29 cellular contexts compared by ENCODE assay signal in genomic region chr2:138042311-138042710, GRCh38.
"Had no signal": no experiment of that assay in that cellular context is flagged by ENCODE, and none has a peak within 500 bp of the region (broad histone marks: within the 10 kb centered on the region; RNA-seq: fewer than 3 reads in every experiment).

No MANE protein-coding gene starts in this region.

- ATAC-seq: activated CD4-positive, alpha-beta T cell treated with anti-CD3 and anti-CD28 coated beads for 36 hours; activated CD4-positive, CD25-positive, alpha-beta regulatory T cell treated with anti-CD3 and anti-CD28 coated beads, Interleukin-2, amount 50 U/mL, for 24 hours; activated CD8-positive, alpha-beta memory T cell treated with anti-CD3 and anti-CD28 coated beads, Interleukin-2, amount 10 ng/mL, durations not matched to agents 7 days and 5 days; activated CD8-positive, alpha-beta T cell treated with anti-CD3 and anti-CD28 coated beads, Interleukin-2, amount 10 ng/mL, durations not matched to agents 7 days and 5 days; activated naive CD8-positive, alpha-beta T cell treated with anti-CD3 and anti-CD28 coated beads, Interleukin-2, amount 50 U/mL, for 24 hours; WTC11 had no signal

- DNase-seq: activated CD4-positive, alpha-beta memory T cell treated with anti-CD3 and anti-CD28 coated beads, Interleukin-2, amount 10 ng/mL, durations not matched to agents 7 days and 5 days; activated CD4-positive, alpha-beta T cell treated with anti-CD3 and anti-CD28 coated beads for 1 hour; activated CD4-positive, alpha-beta T cell treated with anti-CD3 and anti-CD28 coated beads for 36 hours; activated CD4-positive, alpha-beta T cell treated with anti-CD3 and anti-CD28 coated beads for 48 hours; activated CD4-positive, alpha-beta T cell treated with anti-CD3 and anti-CD28 coated beads, Interleukin-2, amount 10 ng/mL, durations not matched to agents 7 days and 5 days; activated CD4-positive, alpha-beta T cell treated with anti-CD3 and anti-CD28 coated beads, Interleukin-2, amount 50 U/mL, for 48 hours; activated CD4-positive, CD25-positive, alpha-beta regulatory T cell; activated CD8-positive, alpha-beta memory T cell treated with anti-CD3 and anti-CD28 coated beads for 24 hours; activated CD8-positive, alpha-beta memory T cell treated with anti-CD3 and anti-CD28 coated beads, Interleukin-2, amount 10 ng/mL, durations not matched to agents 7 days and 5 days; activated CD8-positive, alpha-beta memory T cell treated with anti-CD3 and anti-CD28 coated beads, Interleukin-2, amount 50 U/mL, for 48 hours; activated CD8-positive, alpha-beta T cell treated with anti-CD3 and anti-CD28 coated beads, Interleukin-2, amount 10 ng/mL, durations not matched to agents 7 days and 5 days; activated effector memory CD4-positive, alpha-beta T cell treated with Interleukin-2 at 50 U/mL for 16 hours; activated gamma-delta T cell; activated naive CD4-positive, alpha-beta T cell treated with anti-CD3 and anti-CD28 coated beads, Interleukin-2, amount 10 ng/mL, durations not matched to agents 7 days and 5 days; activated naive CD4-positive, alpha-beta T cell treated with Interleukin-2 at 50 U/mL for 16 hours; activated naive CD8-positive, alpha-beta T cell treated with anti-CD3 and anti-CD28 coated beads, Interleukin-2, amount 10 ng/mL, durations not matched to agents 7 days and 5 days; activated naive CD8-positive, alpha-beta T cell treated with anti-CD3 and anti-CD28 coated beads, Interleukin-2, amount 50 U/mL, for 24 hours; activated T-cell treated with anti-CD3 and anti-CD28 coated beads, Interleukin-2, amount 50 U/mL, for 24 hours; activated T-cell treated with anti-CD3 and anti-CD28 coated beads, Interleukin-2, amount 50 U/mL, for 48 hours; amygdala; anterior cingulate cortex; caudate nucleus; cerebellar nuclear complex; T-helper 1 cell; T-helper 2 cell; T-helper 9 cell; WERI-Rb-1 had no signal
